8 cellular contexts compared by ENCODE assay signal in the genomic region with DNA sequence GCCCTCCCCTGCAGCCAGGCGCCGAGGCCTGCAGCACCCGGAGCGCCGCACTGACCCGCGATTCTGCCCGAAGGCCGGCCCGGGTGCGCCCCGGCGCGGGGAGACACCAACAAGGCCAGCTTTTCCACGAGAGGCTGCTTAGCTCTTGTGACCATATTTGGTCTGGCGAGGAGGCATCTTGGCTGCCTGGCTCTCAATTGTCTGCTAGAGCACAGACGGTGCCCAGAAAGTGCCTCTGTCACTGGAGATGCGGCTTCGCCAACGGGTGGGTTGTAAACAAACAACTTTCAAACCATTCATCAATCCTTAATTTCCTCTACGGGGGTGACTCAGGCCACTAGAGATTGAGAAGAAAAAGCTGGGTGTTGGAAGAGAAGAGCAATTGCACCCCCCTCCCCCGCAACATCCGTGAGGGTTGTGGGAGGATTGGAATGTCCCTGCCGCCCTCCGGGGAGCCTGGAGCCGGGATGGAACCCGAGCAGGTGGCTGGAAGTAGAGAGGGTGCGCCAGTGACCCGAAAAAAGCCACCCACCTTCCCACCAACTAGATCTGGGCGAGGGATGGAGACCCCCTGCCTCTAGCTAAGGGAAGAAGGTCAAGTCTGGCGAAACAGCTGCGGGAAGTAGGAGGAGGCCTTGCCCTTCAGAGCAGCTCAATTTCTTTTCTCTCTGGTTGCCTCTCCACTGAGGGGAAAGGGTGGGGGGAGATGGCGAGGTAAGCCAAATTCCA. TPM values are rescaled to one million over a fixed set of nuclear protein-coding genes. Genes with fewer than 3 reads are reported as not detected.
DNase-seq lines count a peak whose midpoint lies in the region; ATAC-seq lines count a peak whose summit lies in the region.

No MANE protein-coding gene starts in this region.

- DNase-seq in DMS153 treated with DMSO at 0.1 percent for 48 hours (lab: John Stamatoyannopoulos, UW; ENCODE audit: unreplicated experiment) (peak; percentile 25), SJCRH30 (peak; percentile 79 to 81), brain pericyte (ENCODE audit: low read depth, low spot score) (peak; percentile 41), iPS DF 6.9 (ENCODE audit: low read depth, low spot score) (no peak), retina (peak; percentile 91), GF-D8 (lab: John Stamatoyannopoulos, UW) (no peak)

- H3K9me3 ChIP-seq in SJCRH30 (replicated peaks) (no peaks in the 10 kb centered on the region), iPS DF 6.9 (ENCODE audit: control insufficient read depth, insufficient read depth, low read length) (no peaks in the 10 kb centered on the region)

- WGBS in iPS DF 6.9 (ENCODE audit: insufficient coverage, insufficient read length) = no CpG with 5 or more reads among the region's 33 CpGs

- H3K4me3 ChIP-seq in SJCRH30 (peak overlapping the region; percentile 71), iPS DF 6.9 (ENCODE audit: low read length) (peak overlapping the region; percentile 29; the same call in 1 of the 2 replicates)

- peaks cover 12% of the 10 kb centered on the region for H3K36me3 ChIP-seq in SJCRH30
- no peaks in the 10 kb centered on the region for H3K36me3 ChIP-seq in iPS DF 6.9 (ENCODE audit: control insufficient read depth, insufficient read depth, low read length)

- H3K27me3 ChIP-seq in SJCRH30 (no peaks in the 10 kb centered on the region), iPS DF 6.9 (ENCODE audit: control insufficient read depth, insufficient read depth, low read length) (no peaks in the 10 kb centered on the region)

- H3K27ac ChIP-seq in SJCRH30 (peak overlapping the region; percentile 93), iPS DF 6.9 (ENCODE audit: low read length) (no peak overlapping the region)

- ATAC-seq in GM19463 (IDR thresholded peaks at IDR 0.05; ENCODE audit: unreplicated experiment) = peak; percentile 55
- ATAC-seq in HG03469 (IDR thresholded peaks at IDR 0.05; ENCODE audit: unreplicated experiment) = peak; percentile 81

- H3K4me1 ChIP-seq in SJCRH30 (peaks cover 10% of the 10 kb centered on the region), iPS DF 6.9 (ENCODE audit: control insufficient read depth, insufficient read depth, low read length) (0 out of 2 replicates have a peak, but pooled peaks cover 1% of the 10 kb centered on the region)

RNA-seq across cellular contexts. Expression of gene WWTR1, which starts 0.8 kb away (rescaled TPM):
- total RNA-seq in SJCRH30 (2014; rRNA removed; shearing (Covaris generic)) = 48.0 and 49.1 TPM in 2 replicates

Comparison
In these comparisons a context has a peak if more than half of its experiments do, and no peak if none do; other contexts are left out.
1. DNase-seq: peak in DMS153 treated with DMSO at 0.1 percent for 48 hours (single experiment), SJCRH30 (2 of 2), brain pericyte (single experiment) and retina (single experiment); none in iPS DF 6.9 (single experiment) and GF-D8 (single experiment).